In genomic region chr14:86596024-86596423, GRCh38 we compare ENCODE assay signal across 18 cellular contexts.
A peak's percentile ranks its signal among the peaks of the same experiment; 100 is the strongest.
DNase-seq lines count a peak whose midpoint lies in the region; ATAC-seq and TF ChIP-seq lines count a peak whose summit lies in the region.
"Had no signal": no experiment of that assay in that cellular context is flagged by ENCODE, and none has a peak within 500 bp of the region (broad histone marks: within the 10 kb centered on the region; RNA-seq: fewer than 3 reads in every experiment).

No MANE protein-coding gene starts in this region.

- H3K9me3 ChIP-seq in upper lobe of right lung: no peaks in the 10 kb centered on the region
- H3K9me3 ChIP-seq: BLaER1, SJSA1 had no signal

- H3K27me3 ChIP-seq in upper lobe of right lung: no peaks in the 10 kb centered on the region
- H3K27me3 ChIP-seq: BLaER1, SJSA1 had no signal

- H3K36me3 ChIP-seq in upper lobe of right lung: no peaks in the 10 kb centered on the region
- H3K36me3 ChIP-seq: BLaER1, SJSA1 had no signal

- H3K4me3 ChIP-seq in upper lobe of right lung: no peak overlapping the region
- H3K4me3 ChIP-seq: BLaER1, SJSA1 had no signal

- H3K4me1 ChIP-seq in upper lobe of right lung: no peaks in the 10 kb centered on the region
- H3K4me1 ChIP-seq: BLaER1, SJSA1 had no signal

- peak; percentile 2 for DNase-seq in NOMO-1 treated with DMSO at 0.1 percent for 48 hours (lab: John Stamatoyannopoulos, UW; ENCODE audit: unreplicated experiment)
- DNase-seq in NOMO-1 (lab: John Stamatoyannopoulos, UW; ENCODE audit: unreplicated experiment in 2 of 2): no peak
- DNase-seq in RPMI8226: peak; percentile 65
- no peak for DNase-seq in iPS-NIHi7 (ENCODE audit: extremely low spot score)
- DNase-seq in UCSD-AML1 (lab: John Stamatoyannopoulos, UW; ENCODE audit: unreplicated experiment): no peak
- no peak for DNase-seq in upper lobe of right lung
- DNase-seq: 8988T, DMS 273 treated with DMSO at 0.1 percent for 48 hours, NCI-H1105, NCI-H187, NCI-H446, T-helper 9 cell had no signal

- H3K27ac ChIP-seq in upper lobe of right lung: no peak overlapping the region
- H3K27ac ChIP-seq: BLaER1, HL-60, RWPE1, SJSA1 had no signal

- intact Hi-C loops in upper lobe of right lung (cut with DNase I): no loop called here

- ATAC-seq in HG03565 (IDR thresholded peaks at IDR 0.05; ENCODE audit: unreplicated experiment) (peak; percentile 59), GM19035 (IDR thresholded peaks at IDR 0.05; ENCODE audit: unreplicated experiment) (no peak), upper lobe of right lung (no peak)

- no peak for TF ChIP-seq CTCF in upper lobe of right lung (IDR thresholded peaks at IDR 0.05)

Comparison
In these comparisons a context has a peak if more than half of its experiments do, and no peak if none do; other contexts are left out.
1. DNase-seq: peak in NOMO-1 treated with DMSO at 0.1 percent for 48 hours (single experiment) and RPMI8226 (single experiment); none in NOMO-1 (0 of 2), iPS-NIHi7 (single experiment), UCSD-AML1 (single experiment) and upper lobe of right lung (single experiment).